In genomic region chr17:37219876-37220608, GRCh38 we compare ENCODE assay signal across 13 cellular contexts.
DNase-seq lines count a peak whose midpoint lies in the region; ATAC-seq and TF ChIP-seq lines count a peak whose summit lies in the region.
"Had no signal": no experiment of that assay in that cellular context is flagged by ENCODE, and none has a peak within 500 bp of the region (broad histone marks: within the 10 kb centered on the region; RNA-seq: fewer than 3 reads in every experiment).

No MANE protein-coding gene starts in this region.

- no peak overlapping the region for H3K4me2 ChIP-seq in mammary epithelial cell (ENCODE audit: insufficient read depth, low read depth, low read length)

- H4K20me1 ChIP-seq in mammary epithelial cell (ENCODE audit: insufficient read depth, low read length), result no peaks in the 10 kb centered on the region

- H3K27ac ChIP-seq in HUES64 (ENCODE audit: low read depth, low read length) (peak overlapping the region; percentile 35), mammary epithelial cell (ENCODE audit: insufficient read depth, low read depth, low read length) (no peak overlapping the region), psoas muscle (peak overlapping the region; percentile 5), testis (no peak overlapping the region)
- H3K27ac ChIP-seq: adrenal gland, cardiac muscle cell, heart left ventricle, right atrium auricular region had no signal

- no peak for TF ChIP-seq POLR2A in testis (IDR thresholded peaks at IDR 0.05)

- H3K4me1 ChIP-seq in HUES64 (ENCODE audit: insufficient read depth, low read length) (peaks cover 23% of the 10 kb centered on the region), mammary epithelial cell (ENCODE audit: insufficient read depth, low read length) (no peaks in the 10 kb centered on the region), psoas muscle (no peaks in the 10 kb centered on the region), testis (no peaks in the 10 kb centered on the region)
- H3K4me1 ChIP-seq: adrenal gland, heart left ventricle, right atrium auricular region had no signal

- H3K9me3 ChIP-seq in HUES64 (ENCODE audit: insufficient read depth, low read depth, low read length) (no peaks in the 10 kb centered on the region), mammary epithelial cell (replicated peaks; ENCODE audit: insufficient read depth, low read length) (no peaks in the 10 kb centered on the region), psoas muscle (no peaks in the 10 kb centered on the region), testis (no peaks in the 10 kb centered on the region)
- H3K9me3 ChIP-seq: adrenal gland, heart left ventricle, right atrium auricular region had no signal

- CTCF ChIA-PET in mammary epithelial cell (lab: Charles Lee; ENCODE audit: low non-redundant PET), result no interaction called here

- no peaks in the 10 kb centered on the region for H3K27me3 ChIP-seq in HUES64 (ENCODE audit: insufficient read depth, low read length)
- no peaks in the 10 kb centered on the region for H3K27me3 ChIP-seq in mammary epithelial cell (ENCODE audit: insufficient read depth, low read length)
- no peaks in the 10 kb centered on the region for H3K27me3 ChIP-seq in psoas muscle (ENCODE audit: insufficient read depth in 3 of 3, low read length in 2 of 3)
- no peaks in the 10 kb centered on the region for H3K27me3 ChIP-seq in testis
- H3K27me3 ChIP-seq: adrenal gland, cardiac muscle cell, heart left ventricle, right atrium auricular region had no signal

- H2AFZ ChIP-seq in mammary epithelial cell (ENCODE audit: low read depth, low read length), result no peak overlapping the region

- WGBS in HUES64, result 67% methylated on average over 5 of the region's 5 CpGs
- 79% methylated on average over 5 of the region's 5 CpGs for WGBS in mammary epithelial cell (ENCODE audit: low coverage, missing lambda C conversion rate)
- WGBS in psoas muscle, 3 donors, result 85 to 90% (median 88%) methylated on average over 5 of the region's 5 CpGs
- 62 to 81% methylated on average over 5 of the region's 5 CpGs for WGBS in testis, 2 donors

- DNase-seq in mammary epithelial cell (peak; percentile 12), iPS-NIHi11 (ENCODE audit: low spot score) (peak; percentile 9), psoas muscle (no peak), middle frontal gyrus (ENCODE audit: extremely low spot score, low spot score) (no peak), testis (no peak)
- DNase-seq: effector CD4-positive, alpha-beta T cell; heart left ventricle; NCI-H526 had no signal

- H3K9ac ChIP-seq in HUES64 (ENCODE audit: low read depth, low read length) (peak overlapping the region; percentile 24; the same call in 1 of the 2 replicates), mammary epithelial cell (ENCODE audit: insufficient read depth, low read length) (no peak overlapping the region)

- no peaks in the 10 kb centered on the region for H3K79me2 ChIP-seq in mammary epithelial cell (ENCODE audit: insufficient read depth, low read length)

- H3K4me3 ChIP-seq in HUES64 (ENCODE audit: low read length) (no peak overlapping the region), mammary epithelial cell (replicated peaks in 1 of 3; ENCODE audit: insufficient read depth in 1 of 3, low read depth in 2 of 3, low read length in 3 of 3) (no peak overlapping the region), psoas muscle (no peak overlapping the region), testis (no peak overlapping the region)
- H3K4me3 ChIP-seq: adrenal gland, cardiac muscle cell, heart left ventricle, right atrium auricular region had no signal

- H3K36me3 ChIP-seq in HUES64 (ENCODE audit: insufficient read depth, low read length) (peaks cover 84% of the 10 kb centered on the region), mammary epithelial cell (ENCODE audit: insufficient read depth, low read length) (peaks cover 29% of the 10 kb centered on the region), psoas muscle (ENCODE audit: insufficient read depth in 1 of 2, low read depth in 1 of 2) (peaks cover 0 to 83% of the 10 kb centered on the region in 2 donors), testis (ENCODE audit: low read depth, missing control alignments) (no peaks in the 10 kb centered on the region)

- in situ Hi-C loops in mammary epithelial cell (cut with MboI; ENCODE audit: low sequenced_read_pairs in 2 of 2), result loop anchor here in 1 of 2 donors (25.0 kb wide), 1 partner anchor 608 kb away; the partner anchor contains the start of gene MRM1

- TF ChIP-seq CTCF in mammary epithelial cell (conservative IDR thresholded peaks at IDR 0.05 in 1 of 2, IDR thresholded peaks at IDR 0.05 in 1 of 2; ENCODE audit: extremely low read depth in 1 of 2, insufficient read depth in 1 of 2, low read depth in 1 of 2, low read length in 2 of 2) (no peak), psoas muscle (IDR thresholded peaks at IDR 0.05) (no peak), testis (IDR thresholded peaks at IDR 0.05) (no peak)

- dilution Hi-C loops in mammary epithelial cell (cut with HindIII; ENCODE audit: low sequenced_read_pairs), result no loop called here

- no TSS peak for BruUV-seq in mammary epithelial cell (replicated peaks; lab: Mats Ljungman, UMichigan)

- no peak for ATAC-seq in psoas muscle
- no peak for ATAC-seq in GM19035 (IDR thresholded peaks at IDR 0.05; ENCODE audit: unreplicated experiment)
- ATAC-seq: heart left ventricle had no signal

- intact Hi-C loops in mammary epithelial cell (cut with micrococcal nuclease), result loop anchor here (1.0 to 5.0 kb wide), 2 partner anchors 591 to 618 kb away; partner anchors contain the start of gene MRM1
- intact Hi-C loops in psoas muscle (cut with DNase I), result loop anchor here in 1 of 2 donors (5.0 kb wide), 1 partner anchor 593 kb away; no protein-coding TSS in a partner anchor
- intact Hi-C loops in testis (cut with DNase I; ENCODE audit: low total_unique reads), result no loop called here

Comparison
In these comparisons a context has a peak if more than half of its experiments do, and no peak if none do; other contexts are left out.
1. H3K27ac ChIP-seq: peak in HUES64 (single experiment) and psoas muscle (single experiment); none in mammary epithelial cell (single experiment) and testis (0 of 2).
2. DNase-seq: peak in mammary epithelial cell (single experiment) and iPS-NIHi11 (single experiment); none in psoas muscle (0 of 2), middle frontal gyrus (single experiment) and testis (single experiment).